9 cellular contexts compared by ENCODE assay signal in genomic region chr7:135923700-135924261, GRCh38. TPM values are rescaled to one million over a fixed set of nuclear protein-coding genes. Genes with fewer than 3 reads are reported as not detected.
A peak's percentile ranks its signal among the peaks of the same experiment; 100 is the strongest.
DNase-seq lines count a peak whose midpoint lies in the region; ATAC-seq and TF ChIP-seq lines count a peak whose summit lies in the region.
"Had no signal": no experiment of that assay in that cellular context is flagged by ENCODE, and none has a peak within 500 bp of the region (broad histone marks: within the 10 kb centered on the region; RNA-seq: fewer than 3 reads in every experiment).

No MANE protein-coding gene starts in this region.

- no peaks in the 10 kb centered on the region for H3K4me1 Mint-ChIP-seq in activated CD4-positive, alpha-beta T cell treated with anti-CD3 and anti-CD28 coated beads, Interleukin-2, amount 10 ng/mL, durations not matched to agents 7 days and 5 days

- no peaks in the 10 kb centered on the region for H3K27me3 Mint-ChIP-seq in activated CD4-positive, alpha-beta T cell treated with anti-CD3 and anti-CD28 coated beads, Interleukin-2, amount 10 ng/mL, durations not matched to agents 7 days and 5 days

- no peak overlapping the region for H3K4me3 Mint-ChIP-seq in activated CD4-positive, alpha-beta T cell treated with anti-CD3 and anti-CD28 coated beads, Interleukin-2, amount 10 ng/mL, durations not matched to agents 7 days and 5 days

- no peaks in the 10 kb centered on the region for H3K36me3 ChIP-seq in mucosa of descending colon (ENCODE audit: low read depth)

- H3K27ac Mint-ChIP-seq in activated CD4-positive, alpha-beta T cell treated with anti-CD3 and anti-CD28 coated beads, Interleukin-2, amount 10 ng/mL, durations not matched to agents 7 days and 5 days, result no peak overlapping the region

- peaks cover 21% of the 10 kb centered on the region for H3K36me3 Mint-ChIP-seq in activated CD4-positive, alpha-beta T cell treated with anti-CD3 and anti-CD28 coated beads, Interleukin-2, amount 10 ng/mL, durations not matched to agents 7 days and 5 days (ENCODE audit: low read depth)

- no peaks in the 10 kb centered on the region for H3K9me3 ChIP-seq in mucosa of descending colon

- H3K4me1 ChIP-seq in mucosa of descending colon (ENCODE audit: low read depth), result no peaks in the 10 kb centered on the region

- POLR2A ChIA-PET in activated CD4-positive, alpha-beta T cell treated with anti-CD3 and anti-CD28 coated beads, Interleukin-2, amount 10 ng/mL, durations not matched to agents 7 days and 5 days (lab: Charles Lee), result no interaction called here

- peak; percentile 44 for ATAC-seq in mucosa of descending colon
- ATAC-seq in sciatic nerve, result no peak
- ATAC-seq in GM18517 (IDR thresholded peaks at IDR 0.05; ENCODE audit: unreplicated experiment), result no peak

- DNase-seq in Daoy (ENCODE audit: low read depth) (peak; percentile 88), NCI-H226 (peak; percentile 63), dermis microvascular lymphatic vessel endothelial cell (ENCODE audit: low read depth in 2 of 2) (peak; percentile 82 to 97), mucosa of descending colon (no peak), sciatic nerve (ENCODE audit: low spot score) (no peak), NCI-H2081 treated with DMSO at 0.1 percent for 48 hours (lab: John Stamatoyannopoulos, UW) (no peak)
- DNase-seq in activated CD4-positive, alpha-beta T cell treated with anti-CD3 and anti-CD28 coated beads, Interleukin-2, amount 10 ng/mL, durations not matched to agents 7 days and 5 days, result no peak
- DNase-seq: hippocampal formation had no signal

- no peak for TF ChIP-seq CTCF in mucosa of descending colon (IDR thresholded peaks at IDR 0.05)

- CTCF ChIA-PET in activated CD4-positive, alpha-beta T cell treated with anti-CD3 and anti-CD28 coated beads, Interleukin-2, amount 10 ng/mL, durations not matched to agents 7 days and 5 days (lab: Charles Lee), result no interaction called here

- H3K4me3 ChIP-seq in mucosa of descending colon, result no peak overlapping the region

- H3K9me3 Mint-ChIP-seq in activated CD4-positive, alpha-beta T cell treated with anti-CD3 and anti-CD28 coated beads, Interleukin-2, amount 10 ng/mL, durations not matched to agents 7 days and 5 days, result no peaks in the 10 kb centered on the region

- intact Hi-C loops in mucosa of descending colon (cut with DNase I, micrococcal nuclease), result no loop called here
- intact Hi-C loops in sciatic nerve (cut with DNase I), result no loop called here

RNA-seq across cellular contexts. Expression of gene MTPN, which starts 53.4 kb away (rescaled TPM):
- total RNA-seq in Daoy (2014; rRNA removed; shearing (Covaris generic)), result 73.8 and 77.8 TPM in 2 replicates
- total RNA-seq in dermis microvascular lymphatic vessel endothelial cell, result 108 TPM in 2 replicates
- 10 to 100 TPM; 93.1 to 97.9 (median 97.0) TPM for total RNA-seq in mucosa of descending colon
- 114 TPM for total RNA-seq in sciatic nerve
- total RNA-seq in activated CD4-positive, alpha-beta T cell treated with anti-CD3 and anti-CD28 coated beads, Interleukin-2, amount 10 ng/mL, durations not matched to agents 7 days and 5 days, result 100 to 1,000 TPM; 128 to 168 TPM

Comparison
In these comparisons a context has a peak if more than half of its experiments do, and no peak if none do; other contexts are left out.
1. DNase-seq: peak in Daoy (single experiment), NCI-H226 (single experiment) and dermis microvascular lymphatic vessel endothelial cell (2 of 2); none in mucosa of descending colon (0 of 3), sciatic nerve (single experiment), NCI-H2081 treated with DMSO at 0.1 percent for 48 hours (single experiment) and activated CD4-positive, alpha-beta T cell treated with anti-CD3 and anti-CD28 coated beads, Interleukin-2, amount 10 ng/mL, durations not matched to agents 7 days and 5 days (single experiment).